ENCODE assay signal across 9 cellular contexts in the genomic region with DNA sequence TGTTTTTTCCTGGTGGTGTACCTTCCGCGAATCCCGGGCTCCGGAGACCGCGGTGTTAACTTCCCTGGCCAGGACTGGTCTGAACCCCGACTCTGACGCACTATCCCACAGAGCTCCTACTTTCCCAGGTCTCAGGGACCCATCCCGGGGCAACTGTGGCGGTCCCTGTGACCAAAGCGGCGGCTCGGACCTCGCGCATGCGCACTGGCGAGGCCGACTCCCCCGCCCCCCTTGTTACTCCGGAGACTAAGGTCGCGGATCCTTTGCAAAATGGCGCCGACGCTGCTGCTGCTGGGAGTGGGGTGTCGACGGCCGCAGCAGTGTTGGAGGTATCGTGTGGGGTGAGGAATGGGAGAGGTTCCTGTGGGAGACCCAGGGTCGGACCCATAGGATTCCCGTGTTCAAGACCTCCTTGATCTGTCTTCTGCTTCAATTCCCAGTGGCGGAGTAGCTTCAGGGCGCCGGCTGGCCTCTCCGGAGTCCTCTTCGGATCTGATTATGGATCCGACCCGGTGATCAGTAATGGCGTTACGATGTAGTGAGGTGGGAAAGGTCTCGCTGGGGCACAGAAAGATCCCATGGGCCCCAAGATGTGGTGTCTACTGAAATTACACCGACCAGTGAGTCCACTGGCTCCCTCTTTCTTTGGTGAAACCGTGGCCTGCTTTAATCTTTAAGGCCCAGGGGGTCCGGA.
A peak's percentile ranks its signal among the peaks of the same experiment; 100 is the strongest.
DNase-seq lines count a peak whose midpoint lies in the region; ATAC-seq, FAIRE-seq and TF ChIP-seq lines count a peak whose summit lies in the region.
"Had no signal": no experiment of that assay in that cellular context is flagged by ENCODE, and none has a peak within 500 bp of the region (broad histone marks: within the 10 kb centered on the region; RNA-seq: fewer than 3 reads in every experiment).

No MANE protein-coding gene starts in this region.

- H3K4me1 ChIP-seq in liver (ENCODE audit: control insufficient read depth in 4 of 4, insufficient read depth in 4 of 4, low read length in 3 of 4) (no peaks in the 10 kb centered on the region), HepG2 (ENCODE audit: insufficient read depth, low read length) (no peaks in the 10 kb centered on the region), esophagus muscularis mucosa (peaks cover 0 to 4% (median 0%) of the 10 kb centered on the region in 4 donors)

- no peak overlapping the region for H3K9ac ChIP-seq in liver (ENCODE audit: low read depth in 1 of 2, low read length in 2 of 2)
- H3K9ac ChIP-seq in HepG2 (ENCODE audit: insufficient read depth, low read depth, low read length): no peak overlapping the region

- POLR2A ChIA-PET in HepG2 (lab: Yijun Ruan, JAX): no interaction called here

- no peak overlapping the region for H2AFZ ChIP-seq in HepG2 (ENCODE audit: low read length)

- CTCF ChIA-PET in HepG2 (lab: Yijun Ruan, JAX; ENCODE audit: low intra/inter-chr PET ratio, low total read pairs): no interaction called here

- FAIRE-seq in HepG2 (lab: Jason Lieb, UNC) (no peak), urothelium cell line (lab: Jason Lieb, UNC) (no peak)
- FAIRE-seq: RCC 7860 had no signal

- H3K27ac ChIP-seq in liver (ENCODE audit: low read depth in 1 of 2, low read length in 2 of 2) (no peak overlapping the region), HepG2 (ENCODE audit: extremely low read length, insufficient read depth, low read length) (no peak overlapping the region), esophagus muscularis mucosa (replicated peaks in 1 of 4) (peak overlapping the region; percentile 33 to 62 (median 59))

- TF ChIP-seq POLR2A in HepG2 (IDR thresholded peaks at IDR 0.05; ENCODE audit: insufficient read depth in 1 of 2, low read depth in 2 of 2, low read length in 2 of 2) (no peak), esophagus muscularis mucosa (IDR thresholded peaks at IDR 0.05; ENCODE audit: low read depth) (no peak)

- H3K27me3 ChIP-seq in liver (ENCODE audit: control insufficient read depth in 4 of 4, insufficient read depth in 4 of 4, low read length in 3 of 4) (no peaks in the 10 kb centered on the region), HepG2 (ENCODE audit: control insufficient read depth in 1 of 2, insufficient read depth in 2 of 2, low read length in 2 of 2) (no peaks in the 10 kb centered on the region), esophagus muscularis mucosa (no peaks in the 10 kb centered on the region)

- ATAC-seq in HepG2: no peak
- ATAC-seq in HG03025 (IDR thresholded peaks at IDR 0.05; ENCODE audit: low FRiP score, unreplicated experiment): no peak

- TF ChIP-seq EP300 in HepG2 (IDR thresholded peaks at IDR 0.05; ENCODE audit: low read depth in 2 of 2, low read length in 2 of 2) (no peak), HepG2 (CRISPR knock-in tag; IDR thresholded peaks at IDR 0.05; ENCODE audit: borderline replicate concordance) (no peak), esophagus muscularis mucosa (IDR thresholded peaks at IDR 0.05) (no peak)

- TF ChIP-seq RAD21 in liver (IDR thresholded peaks at IDR 0.05): no peak
- TF ChIP-seq RAD21 in HepG2 (CRISPR knock-in tag; IDR thresholded peaks at IDR 0.05): no peak

- TF ChIP-seq CTCF in liver (IDR thresholded peaks at IDR 0.05; ENCODE audit: low read depth, low read length, missing input control) (no peak), HepG2 (CRISPR knock-in tag; IDR thresholded peaks at IDR 0.05) (no peak), esophagus muscularis mucosa (IDR thresholded peaks at IDR 0.05) (no peak)

- intact Hi-C loops in HepG2 (cut with micrococcal nuclease; ENCODE audit: unreplicated experiment): no loop called here
- intact Hi-C loops in esophagus muscularis mucosa (cut with DNase I): no loop called here

- 38% methylated on average over 44 of the region's 44 CpGs for WGBS in liver
- 71% methylated on average over 30 of the region's 44 CpGs for WGBS in HepG2 (ENCODE audit: low lambda C conversion rate)
- WGBS in esophagus muscularis mucosa: 37% methylated on average over 36 of the region's 44 CpGs

- H3K4me3 ChIP-seq in liver (ENCODE audit: low read depth in 1 of 3, low read length in 3 of 3) (peak overlapping the region; percentile 32 to 56 (median 49)), HepG2 (replicated peaks in 1 of 3; ENCODE audit: insufficient read depth in 1 of 3, low read depth in 2 of 3, low read length in 3 of 3) (no peak overlapping the region), esophagus muscularis mucosa (peak overlapping the region; percentile 47 to 74 (median 54))

- H3K9me3 ChIP-seq in liver (ENCODE audit: control insufficient read depth in 4 of 4, low read length in 3 of 4) (peaks cover 23 to 49% (median 32%) of the 10 kb centered on the region in 4 donors), HepG2 (ENCODE audit: low read length) (peaks cover 54% of the 10 kb centered on the region), esophagus muscularis mucosa (peaks cover 0 to 40% (median 14%) of the 10 kb centered on the region in 4 donors)

- in situ Hi-C loops in HepG2 (cut with HindIII; ENCODE audit: extremely low pct_ligation_motif_present, low pct_unique_long_range_greater_than_20kb): no loop called here

- H4K20me1 ChIP-seq in HepG2 (ENCODE audit: insufficient read depth, low read length): no peaks in the 10 kb centered on the region

- H3K36me3 ChIP-seq in liver (ENCODE audit: control insufficient read depth in 4 of 4, insufficient read depth in 3 of 4, low read depth in 1 of 4, low read length in 3 of 4): no peaks in the 10 kb centered on the region
- H3K36me3 ChIP-seq in HepG2 (replicated peaks in 1 of 2; ENCODE audit: control insufficient read depth in 1 of 2, insufficient read depth in 2 of 2, low read length in 2 of 2): no peaks in the 10 kb centered on the region
- no peaks in the 10 kb centered on the region for H3K36me3 ChIP-seq in esophagus muscularis mucosa

- BruUV-seq in HepG2 (replicated peaks; lab: Mats Ljungman, UMichigan): no TSS peak

- H3K4me2 ChIP-seq in HepG2 (ENCODE audit: low read depth, low read length): no peak overlapping the region

- DNase-seq in HepG2 (ENCODE audit: low spot score) (no peak), esophagus muscularis mucosa (ENCODE audit: extremely low spot score) (no peak), myocyte (ENCODE audit: low read depth) (peak; percentile 47), urothelium cell line (ENCODE audit: low spot score) (peak; percentile 73), MV-4-11 (lab: John Stamatoyannopoulos, UW) (no peak)
- no peak for DNase-seq in activated CD4-positive, alpha-beta T cell treated with anti-CD3 and anti-CD28 coated beads, Interleukin-2, amount 50 U/mL, for 1 hour

- H3K79me2 ChIP-seq in HepG2 (ENCODE audit: insufficient read depth, low read length): no peaks in the 10 kb centered on the region

TF ChIP-seq in liver, 16 proteins besides CTCF, POLR2A, EP300 and RAD21:
- peak; percentile 35 for TF ChIP-seq YY1 (IDR thresholded peaks at IDR 0.05)
- no peak for TF ChIP-seq NR2F2 (IDR thresholded peaks at IDR 0.05)
- no peak for TF ChIP-seq FOXA1 (IDR thresholded peaks at IDR 0.05)

TF ChIP-seq in HepG2, 621 proteins besides CTCF, POLR2A, EP300 and RAD21:
- TF ChIP-seq ZNF225 (CRISPR knock-in tag; IDR thresholded peaks at IDR 0.05) (no peak), SAP130 (CRISPR knock-in tag; IDR thresholded peaks at IDR 0.05; ENCODE audit: low read depth) (no peak), TBX3 (IDR thresholded peaks at IDR 0.05; ENCODE audit: borderline replicate concordance) (no peak), TAF1 (CRISPR knock-in tag; IDR thresholded peaks at IDR 0.05) (no peak), ZNF451 (CRISPR knock-in tag; IDR thresholded peaks at IDR 0.05) (no peak), ZNF841 (CRISPR knock-in tag; IDR thresholded peaks at IDR 0.05; ENCODE audit: borderline replicate concordance) (no peak), KDM6A (CRISPR knock-in tag; IDR thresholded peaks at IDR 0.05; ENCODE audit: low read depth) (no peak), ZKSCAN5 (CRISPR knock-in tag; IDR thresholded peaks at IDR 0.05) (no peak)
- TF ChIP-seq, protein P1, sequence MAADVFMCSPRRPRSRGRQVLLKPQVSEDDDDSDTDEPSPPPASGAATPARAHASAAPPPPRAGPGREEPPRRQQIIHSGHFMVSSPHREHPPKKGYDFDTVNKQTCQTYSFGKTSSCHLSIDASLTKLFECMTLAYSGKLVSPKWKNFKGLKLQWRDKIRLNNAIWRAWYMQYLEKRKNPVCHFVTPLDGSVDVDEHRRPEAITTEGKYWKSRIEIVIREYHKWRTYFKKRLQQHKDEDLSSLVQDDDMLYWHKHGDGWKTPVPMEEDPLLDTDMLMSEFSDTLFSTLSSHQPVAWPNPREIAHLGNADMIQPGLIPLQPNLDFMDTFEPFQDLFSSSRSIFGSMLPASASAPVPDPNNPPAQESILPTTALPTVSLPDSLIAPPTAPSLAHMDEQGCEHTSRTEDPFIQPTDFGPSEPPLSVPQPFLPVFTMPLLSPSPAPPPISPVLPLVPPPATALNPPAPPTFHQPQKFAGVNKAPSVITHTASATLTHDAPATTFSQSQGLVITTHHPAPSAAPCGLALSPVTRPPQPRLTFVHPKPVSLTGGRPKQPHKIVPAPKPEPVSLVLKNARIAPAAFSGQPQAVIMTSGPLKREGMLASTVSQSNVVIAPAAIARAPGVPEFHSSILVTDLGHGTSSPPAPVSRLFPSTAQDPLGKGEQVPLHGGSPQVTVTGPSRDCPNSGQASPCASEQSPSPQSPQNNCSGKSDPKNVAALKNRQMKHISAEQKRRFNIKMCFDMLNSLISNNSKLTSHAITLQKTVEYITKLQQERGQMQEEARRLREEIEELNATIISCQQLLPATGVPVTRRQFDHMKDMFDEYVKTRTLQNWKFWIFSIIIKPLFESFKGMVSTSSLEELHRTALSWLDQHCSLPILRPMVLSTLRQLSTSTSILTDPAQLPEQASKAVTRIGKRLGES (CRISPR knock-in tag; IDR thresholded peaks at IDR 0.05; ENCODE audit: borderline replicate concordance): no peak
TF ChIP-seq in HepG2: peak in this region for 0.

Comparison
In these comparisons a context has a peak if more than half of its experiments do, and no peak if none do; other contexts are left out.
1. H3K4me3 ChIP-seq: peak in liver (3 of 3) and esophagus muscularis mucosa (4 of 4); none in HepG2 (0 of 3).
2. H3K27ac ChIP-seq: peak in esophagus muscularis mucosa (4 of 4); none in liver (0 of 2) and HepG2 (single experiment).
3. DNase-seq: peak in myocyte (single experiment) and urothelium cell line (single experiment); none in HepG2 (single experiment), esophagus muscularis mucosa (single experiment), activated CD4-positive, alpha-beta T cell treated with anti-CD3 and anti-CD28 coated beads, Interleukin-2, amount 50 U/mL, for 1 hour (single experiment) and MV-4-11 (single experiment).